In the genomic region with DNA sequence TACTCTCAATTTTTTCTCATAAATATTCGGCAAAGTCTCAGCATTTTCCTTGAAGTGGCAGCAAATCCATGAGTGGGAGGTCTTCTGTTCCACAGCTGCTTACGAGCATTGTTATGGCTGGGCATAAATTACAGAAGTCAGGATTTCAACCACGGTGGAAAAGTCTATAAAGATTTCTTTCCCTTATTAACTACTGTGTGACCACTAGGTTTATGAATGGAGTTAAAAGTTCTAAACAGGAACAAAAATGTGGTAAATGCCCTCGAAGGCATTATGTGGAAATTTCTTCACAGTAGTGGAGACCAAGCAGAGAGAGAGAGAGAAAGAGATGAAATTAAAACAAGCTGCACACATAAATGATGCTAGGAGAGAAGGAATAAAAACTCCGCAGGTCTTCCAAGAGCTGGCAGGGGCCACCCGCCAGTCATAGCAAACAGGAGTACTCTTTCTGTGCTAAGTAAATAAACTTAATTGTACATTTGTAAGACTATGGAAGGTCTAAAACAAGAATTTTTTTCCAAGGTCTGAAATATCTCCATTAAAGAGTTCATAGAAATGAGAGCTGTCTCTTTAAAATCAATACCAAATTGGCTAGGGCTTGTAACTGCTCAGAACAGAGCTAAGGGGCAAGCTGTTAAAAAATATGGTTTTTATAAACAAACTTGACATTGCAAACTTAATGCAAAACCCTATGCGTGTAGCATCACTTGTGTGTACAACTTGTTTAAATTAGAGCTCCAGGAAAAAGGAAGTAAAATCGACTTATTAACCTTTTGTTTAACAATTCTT, we compare ENCODE assay signal across 19 cellular contexts.
A peak's percentile ranks its signal among the peaks of the same experiment; 100 is the strongest.
DNase-seq lines count a peak whose midpoint lies in the region; ATAC-seq and TF ChIP-seq lines count a peak whose summit lies in the region.
"Had no signal": no experiment of that assay in that cellular context is flagged by ENCODE, and none has a peak within 500 bp of the region (broad histone marks: within the 10 kb centered on the region; RNA-seq: fewer than 3 reads in every experiment).

No MANE protein-coding gene starts in this region.

- TF ChIP-seq POLR2A in uterus (IDR thresholded peaks at IDR 0.05), result no peak

- DNase-seq in NCI-H748 (lab: John Stamatoyannopoulos, UW; ENCODE audit: unreplicated experiment) (peak; percentile 17), NCI-H748 treated with DMSO at 0.1 percent for 48 hours (lab: John Stamatoyannopoulos, UW) (no peak), SJSA1 (ENCODE audit: low read depth in 1 of 2, low spot score in 2 of 2) (peak in 1 of 2 experiments; percentile 57), iris pigment epithelial cell (ENCODE audit: low read depth) (peak; percentile 24), uterus (no peak), nucleus accumbens (lab: John Stamatoyannopoulos, UW) (no peak), iPS-NIHi7 (ENCODE audit: extremely low spot score) (no peak)
- DNase-seq: activated CD8-positive, alpha-beta memory T cell treated with anti-CD3 and anti-CD28 coated beads for 24 hours; DMS79; glutamatergic neuron; MM.1S; NCI-H1930; NCI-H526 treated with DMSO at 0.1 percent for 48 hours had no signal

- H3K36me3 ChIP-seq in SJSA1 (no peaks in the 10 kb centered on the region), uterus (no peaks in the 10 kb centered on the region)
- H3K36me3 ChIP-seq: breast epithelium, tibial nerve had no signal

- intact Hi-C loops in uterus (cut with DNase I; ENCODE audit: low total_unique reads), result no loop called here

- H3K4me1 ChIP-seq in SJSA1 (replicated peaks) (peaks cover 57% of the 10 kb centered on the region), uterus (peaks cover 0 to 1% of the 10 kb centered on the region in 2 donors)
- H3K4me1 ChIP-seq: breast epithelium had no signal

- H3K27ac ChIP-seq in SJSA1 (peak overlapping the region; percentile 59), uterus (peak overlapping the region; percentile 64 to 65)
- H3K27ac ChIP-seq: breast epithelium, epithelial cell of prostate had no signal

- H3K4me3 ChIP-seq in SJSA1, result no peak overlapping the region
- H3K4me3 ChIP-seq in uterus, result peak overlapping the region in 1 of 2 donors; percentile 0
- H3K4me3 ChIP-seq: breast epithelium, GM23338, tibial nerve had no signal

- no peak for ATAC-seq in HG02973 (IDR thresholded peaks at IDR 0.05; ENCODE audit: unreplicated experiment)
- ATAC-seq: GM23338; stimulated activated effector memory CD8-positive, alpha-beta T cell treated with anti-CD3 and anti-CD28 coated beads, Interleukin-12 subunit alpha, Interleukin-12 subunit beta, amount 100 ng/mL, for 72 hours had no signal

- H3K27me3 ChIP-seq in SJSA1 (replicated peaks) (no peaks in the 10 kb centered on the region), uterus (no peaks in the 10 kb centered on the region)
- H3K27me3 ChIP-seq: breast epithelium, tibial nerve had no signal

- H3K9me3 ChIP-seq in SJSA1 (replicated peaks), result no peaks in the 10 kb centered on the region
- H3K9me3 ChIP-seq in uterus, result no peaks in the 10 kb centered on the region
- H3K9me3 ChIP-seq: breast epithelium, tibial nerve had no signal

- TF ChIP-seq CTCF in uterus (IDR thresholded peaks at IDR 0.05), result no peak

Comparison
In these comparisons a context has a peak if more than half of its experiments do, and no peak if none do; other contexts are left out.
1. DNase-seq: peak in NCI-H748 (single experiment) and iris pigment epithelial cell (single experiment); none in NCI-H748 treated with DMSO at 0.1 percent for 48 hours (single experiment), uterus (0 of 2), nucleus accumbens (0 of 56) and iPS-NIHi7 (single experiment).